In genomic region chr1:97918961-97919360, GRCh38 we compare ENCODE assay signal across 2 cellular contexts.
TF ChIP-seq lines count a peak whose summit lies in the region.

No MANE protein-coding gene starts in this region.

TF ChIP-seq in SK-N-SH, 30 proteins besides CTCF, POLR2A, EP300 and RAD21 (continued from another document):
- TF ChIP-seq RXRA (IDR thresholded peaks at IDR 0.05; ENCODE audit: borderline replicate concordance, low read depth) (no peak), POLR2AphosphoS5 (IDR thresholded peaks at IDR 0.05; ENCODE audit: low read depth, low read length) (no peak), SMC3 (IDR thresholded peaks at IDR 0.05; ENCODE audit: low read depth, low read length) (no peak), TCF12 (IDR thresholded peaks at IDR 0.05) (no peak), MEF2A (IDR thresholded peaks at IDR 0.05; ENCODE audit: borderline replicate concordance, low read depth) (no peak), NRF1 (IDR thresholded peaks at IDR 0.05; ENCODE audit: low read depth, low read length) (no peak)

TF ChIP-seq in SK-N-SH treated with all-trans-retinoic acid at 6 μM for 48 hours, 23 proteins besides CTCF, POLR2A, EP300 and RAD21 (continued from another document):
- no peak for TF ChIP-seq POU6F1 (CRISPR knock-in tag; IDR thresholded peaks at IDR 0.05; ENCODE audit: borderline replicate concordance, low read depth)
- no peak for TF ChIP-seq ZFP3 (CRISPR knock-in tag; IDR thresholded peaks at IDR 0.05)
- no peak for TF ChIP-seq ZFP30 (CRISPR knock-in tag; IDR thresholded peaks at IDR 0.05)
